In genomic region chr2:181891966-181892794, GRCh38 we compare ENCODE assay signal across 1 cellular context.
A peak's percentile ranks its signal among the peaks of the same experiment; 100 is the strongest.
TF ChIP-seq lines count a peak whose summit lies in the region.

No MANE protein-coding gene starts in this region.

TF ChIP-seq in HepG2, 621 proteins besides CTCF, POLR2A, EP300 and RAD21 (continued from another document and continues in another):
- TF ChIP-seq ZNF646 (CRISPR knock-in tag; IDR thresholded peaks at IDR 0.05) (0 out of 2 replicates have a peak, but pooled peaks have one; percentile 4), ETV5 (CRISPR knock-in tag; IDR thresholded peaks at IDR 0.05; ENCODE audit: borderline replicate concordance) (no peak; the same call in 1 of the 2 replicates), SRSF1 (optimal IDR thresholded peaks at IDR 0.05; ENCODE audit: low read depth, low read length) (peak; percentile 19), SRSF4 (IDR thresholded peaks at IDR 0.05; ENCODE audit: low read depth, low read length, poor library complexity, severe bottlenecking) (no peak), ZNF446 (CRISPR knock-in tag; IDR thresholded peaks at IDR 0.05) (peak; percentile 98; the same call in 1 of the 2 replicates), NFIC (IDR thresholded peaks at IDR 0.05; ENCODE audit: low read length) (no peak), ZBTB3 (CRISPR knock-in tag; IDR thresholded peaks at IDR 0.05; ENCODE audit: borderline replicate concordance, low read depth) (0 out of 2 replicates have a peak, but pooled peaks have one; percentile 3), SUZ12 (IDR thresholded peaks at IDR 0.05; ENCODE audit: low read depth, low read length) (no peak), CENPT (CRISPR knock-in tag; IDR thresholded peaks at IDR 0.05; ENCODE audit: low read depth) (no peak), SETDB1 (CRISPR knock-in tag; IDR thresholded peaks at IDR 0.05; ENCODE audit: borderline replicate concordance) (no peak), ZNF572 (CRISPR knock-in tag; IDR thresholded peaks at IDR 0.05) (no peak), ZNF350 (CRISPR knock-in tag; IDR thresholded peaks at IDR 0.05; ENCODE audit: borderline replicate concordance, low read depth) (peak; percentile 98), RFXANK (CRISPR knock-in tag; IDR thresholded peaks at IDR 0.05) (no peak), TCF7L2 (IDR thresholded peaks at IDR 0.05; ENCODE audit: low read depth, low read length) (no peak), MAZ (IDR thresholded peaks at IDR 0.05; ENCODE audit: borderline replicate concordance, low read depth, low read length) (no peak), MAZ (CRISPR knock-in tag; IDR thresholded peaks at IDR 0.05; ENCODE audit: low read depth) (peak; percentile 79), ZNF367 (CRISPR knock-in tag; IDR thresholded peaks at IDR 0.05; ENCODE audit: borderline replicate concordance) (peak; percentile 87; the same call in 1 of the 2 replicates), ZNF335 (CRISPR knock-in tag; IDR thresholded peaks at IDR 0.05) (no peak; the same call in 1 of the 2 replicates), SOX13 (IDR thresholded peaks at IDR 0.05) (no peak), SOX13 (CRISPR knock-in tag; conservative IDR thresholded peaks at IDR 0.05 in 1 of 2, IDR thresholded peaks at IDR 0.05 in 1 of 2) (peak in 1 of 2 experiments; percentile 48; a peak in 1 of 4 replicates), NAIF1 (CRISPR knock-in tag; IDR thresholded peaks at IDR 0.05; ENCODE audit: borderline replicate concordance) (peak; percentile 86; the same call in 1 of the 2 replicates), ZKSCAN1 (IDR thresholded peaks at IDR 0.05; ENCODE audit: low read length) (no peak), KMT2B (CRISPR knock-in tag; IDR thresholded peaks at IDR 0.05) (peak; percentile 92), SMYD3 (CRISPR knock-in tag; IDR thresholded peaks at IDR 0.05) (peak; percentile 51; the same call in 1 of the 2 replicates), AHR (CRISPR knock-in tag; IDR thresholded peaks at IDR 0.05) (0 out of 2 replicates have a peak, but pooled peaks have one; percentile 82), MBD4 (IDR thresholded peaks at IDR 0.05; ENCODE audit: borderline replicate concordance, low read length) (no peak), GTF3A (CRISPR knock-in tag; conservative IDR thresholded peaks at IDR 0.05) (no peak), REL (CRISPR knock-in tag; conservative IDR thresholded peaks at IDR 0.05) (peak; percentile 91; the same call in 1 of the 2 replicates), NR0B2 (CRISPR knock-in tag; IDR thresholded peaks at IDR 0.05) (peak; percentile 96), ISL2 (CRISPR knock-in tag; IDR thresholded peaks at IDR 0.05) (peak; percentile 76), TP53 (CRISPR knock-in tag; conservative IDR thresholded peaks at IDR 0.05) (no peak), SALL2 (CRISPR knock-in tag; IDR thresholded peaks at IDR 0.05) (peak; percentile 95), ARNTL (CRISPR knock-in tag; IDR thresholded peaks at IDR 0.05) (peak; percentile 90), ZNF563 (CRISPR knock-in tag; IDR thresholded peaks at IDR 0.05) (peak; percentile 97), JUN (CRISPR knock-in tag; IDR thresholded peaks at IDR 0.05) (peak; percentile 22; the same call in 1 of the 2 replicates), IKZF4 (CRISPR knock-in tag; IDR thresholded peaks at IDR 0.05; ENCODE audit: borderline replicate concordance, low read depth, not compliant biosample characterization) (peak; percentile 96), POGZ (CRISPR knock-in tag; IDR thresholded peaks at IDR 0.05) (peak; percentile 15), JUND (CRISPR knock-in tag; IDR thresholded peaks at IDR 0.05) (0 out of 2 replicates have a peak, but pooled peaks have one; percentile 37), ZNF460 (CRISPR knock-in tag; IDR thresholded peaks at IDR 0.05; ENCODE audit: borderline replicate concordance) (peak; percentile 15; the same call in 1 of the 2 replicates), ZNF256 (CRISPR knock-in tag; conservative IDR thresholded peaks at IDR 0.05) (peak; percentile 80), ZNF430 (CRISPR knock-in tag; IDR thresholded peaks at IDR 0.05) (peak; percentile 96)
- TF ChIP-seq, protein P1, sequence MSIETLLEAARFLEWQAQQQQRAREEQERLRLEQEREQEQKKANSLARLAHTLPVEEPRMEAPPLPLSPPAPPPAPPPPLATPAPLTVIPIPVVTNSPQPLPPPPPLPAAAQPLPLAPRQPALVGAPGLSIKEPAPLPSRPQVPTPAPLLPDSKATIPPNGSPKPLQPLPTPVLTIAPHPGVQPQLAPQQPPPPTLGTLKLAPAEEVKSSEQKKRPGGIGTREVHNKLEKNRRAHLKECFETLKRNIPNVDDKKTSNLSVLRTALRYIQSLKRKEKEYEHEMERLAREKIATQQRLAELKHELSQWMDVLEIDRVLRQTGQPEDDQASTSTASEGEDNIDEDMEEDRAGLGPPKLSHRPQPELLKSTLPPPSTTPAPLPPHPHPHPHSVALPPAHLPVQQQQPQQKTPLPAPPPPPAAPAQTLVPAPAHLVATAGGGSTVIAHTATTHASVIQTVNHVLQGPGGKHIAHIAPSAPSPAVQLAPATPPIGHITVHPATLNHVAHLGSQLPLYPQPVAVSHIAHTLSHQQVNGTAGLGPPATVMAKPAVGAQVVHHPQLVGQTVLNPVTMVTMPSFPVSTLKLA (IDR thresholded peaks at IDR 0.05): no peak
- TF ChIP-seq, protein P2, sequence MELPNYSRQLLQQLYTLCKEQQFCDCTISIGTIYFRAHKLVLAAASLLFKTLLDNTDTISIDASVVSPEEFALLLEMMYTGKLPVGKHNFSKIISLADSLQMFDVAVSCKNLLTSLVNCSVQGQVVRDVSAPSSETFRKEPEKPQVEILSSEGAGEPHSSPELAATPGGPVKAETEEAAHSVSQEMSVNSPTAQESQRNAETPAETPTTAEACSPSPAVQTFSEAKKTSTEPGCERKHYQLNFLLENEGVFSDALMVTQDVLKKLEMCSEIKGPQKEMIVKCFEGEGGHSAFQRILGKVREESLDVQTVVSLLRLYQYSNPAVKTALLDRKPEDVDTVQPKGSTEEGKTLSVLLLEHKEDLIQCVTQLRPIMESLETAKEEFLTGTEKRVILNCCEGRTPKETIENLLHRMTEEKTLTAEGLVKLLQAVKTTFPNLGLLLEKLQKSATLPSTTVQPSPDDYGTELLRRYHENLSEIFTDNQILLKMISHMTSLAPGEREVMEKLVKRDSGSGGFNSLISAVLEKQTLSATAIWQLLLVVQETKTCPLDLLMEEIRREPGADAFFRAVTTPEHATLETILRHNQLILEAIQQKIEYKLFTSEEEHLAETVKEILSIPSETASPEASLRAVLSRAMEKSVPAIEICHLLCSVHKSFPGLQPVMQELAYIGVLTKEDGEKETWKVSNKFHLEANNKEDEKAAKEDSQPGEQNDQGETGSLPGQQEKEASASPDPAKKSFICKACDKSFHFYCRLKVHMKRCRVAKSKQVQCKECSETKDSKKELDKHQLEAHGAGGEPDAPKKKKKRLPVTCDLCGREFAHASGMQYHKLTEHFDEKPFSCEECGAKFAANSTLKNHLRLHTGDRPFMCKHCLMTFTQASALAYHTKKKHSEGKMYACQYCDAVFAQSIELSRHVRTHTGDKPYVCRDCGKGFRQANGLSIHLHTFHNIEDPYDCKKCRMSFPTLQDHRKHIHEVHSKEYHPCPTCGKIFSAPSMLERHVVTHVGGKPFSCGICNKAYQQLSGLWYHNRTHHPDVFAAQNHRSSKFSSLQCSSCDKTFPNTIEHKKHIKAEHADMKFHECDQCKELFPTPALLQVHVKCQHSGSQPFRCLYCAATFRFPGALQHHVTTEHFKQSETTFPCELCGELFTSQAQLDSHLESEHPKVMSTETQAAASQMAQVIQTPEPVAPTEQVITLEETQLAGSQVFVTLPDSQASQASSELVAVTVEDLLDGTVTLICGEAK (IDR thresholded peaks at IDR 0.05): no peak
- TF ChIP-seq, protein P2 (CRISPR knock-in tag; IDR thresholded peaks at IDR 0.05): peak; percentile 72; the same call in 1 of the 2 replicates
- TF ChIP-seq, protein P3, sequence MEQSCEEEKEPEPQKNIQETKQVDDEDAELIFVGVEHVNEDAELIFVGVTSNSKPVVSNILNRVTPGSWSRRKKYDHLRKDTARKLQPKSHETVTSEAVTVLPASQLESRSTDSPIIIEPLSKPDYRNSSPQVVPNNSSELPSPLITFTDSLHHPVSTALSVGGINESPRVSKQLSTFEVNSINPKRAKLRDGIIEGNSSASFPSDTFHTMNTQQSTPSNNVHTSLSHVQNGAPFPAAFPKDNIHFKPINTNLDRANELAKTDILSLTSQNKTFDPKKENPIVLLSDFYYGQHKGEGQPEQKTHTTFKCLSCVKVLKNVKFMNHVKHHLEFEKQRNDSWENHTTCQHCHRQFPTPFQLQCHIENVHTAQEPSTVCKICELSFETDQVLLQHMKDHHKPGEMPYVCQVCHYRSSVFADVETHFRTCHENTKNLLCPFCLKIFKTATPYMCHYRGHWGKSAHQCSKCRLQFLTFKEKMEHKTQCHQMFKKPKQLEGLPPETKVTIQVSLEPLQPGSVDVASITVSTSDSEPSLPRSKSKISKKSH (CRISPR knock-in tag; IDR thresholded peaks at IDR 0.05; ENCODE audit: borderline replicate concordance): peak; percentile 95; the same call in 1 of the 2 replicates
- TF ChIP-seq, protein P4, sequence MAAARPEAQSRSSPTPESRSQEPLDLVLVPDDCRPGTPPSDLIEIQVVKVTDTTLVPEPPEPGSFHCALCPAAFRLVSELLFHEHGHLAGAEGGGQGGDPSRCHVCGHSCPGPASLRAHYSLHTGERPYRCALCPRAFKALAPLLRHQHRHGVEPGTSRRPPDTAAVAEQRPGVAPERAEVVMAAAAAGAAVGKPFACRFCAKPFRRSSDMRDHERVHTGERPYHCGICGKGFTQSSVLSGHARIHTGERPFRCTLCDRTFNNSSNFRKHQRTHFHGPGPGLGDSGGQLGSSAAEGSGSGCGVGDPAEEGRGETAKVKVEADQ (CRISPR knock-in tag; IDR thresholded peaks at IDR 0.05; ENCODE audit: borderline replicate concordance): peak; percentile 96
